Comparison of ENCODE assay signal across 8 cellular contexts in the genomic region with DNA sequence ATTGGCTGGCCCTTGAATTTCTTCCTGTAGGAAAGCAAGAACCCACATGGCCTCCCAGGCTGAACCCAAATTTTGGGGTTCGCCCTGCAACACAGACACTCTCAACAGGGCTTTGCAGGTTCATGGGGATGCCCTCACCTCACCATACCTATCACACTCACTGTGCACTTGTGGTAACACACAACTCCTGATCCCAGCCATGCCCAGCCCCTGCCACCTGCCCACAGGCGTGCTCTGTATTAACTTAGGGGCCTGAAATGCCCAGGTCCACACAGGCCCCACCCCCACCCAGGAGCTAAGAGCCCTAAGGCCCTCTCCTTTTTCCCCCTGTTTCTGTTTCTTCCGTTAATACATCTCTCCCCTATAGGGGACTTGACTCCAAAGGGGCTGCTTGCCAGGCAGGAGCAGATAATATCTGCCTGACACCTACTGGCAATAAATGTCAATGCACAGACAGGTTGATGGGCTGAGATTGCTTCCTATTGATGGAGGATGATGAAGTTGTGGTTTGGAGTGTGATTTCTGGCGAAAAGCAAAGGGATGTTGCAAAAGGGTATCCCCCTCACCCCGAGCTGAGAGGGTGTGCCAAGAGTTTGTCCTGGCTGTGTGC.
DNase-seq lines count a peak whose midpoint lies in the region; ATAC-seq lines count a peak whose summit lies in the region.

No MANE protein-coding gene starts in this region.

- H3K4me1 Mint-ChIP-seq in activated CD4-positive, alpha-beta T cell treated with anti-CD3 and anti-CD28 coated beads, Interleukin-2, amount 10 ng/mL, durations not matched to agents 24 days and 14 days = no peaks in the 10 kb centered on the region
- no peaks in the 10 kb centered on the region for H3K4me1 Mint-ChIP-seq in stimulated activated naive B cell treated with anti-CD40 and anti-IgM and Interleukin-4, amounts not matched to agents 10 μg/mL and 1 μg/mL and 100 μg/mL, for 72 hours

- DNase-seq in activated CD4-positive, alpha-beta T cell treated with anti-CD3 and anti-CD28 coated beads, Interleukin-2, amount 10 ng/mL, durations not matched to agents 24 days and 14 days = peak; percentile 50
- no peak for DNase-seq in activated CD4-positive, alpha-beta T cell treated with anti-CD3 and anti-CD28 coated beads for 4 hours
- DNase-seq in NCI-H2171 treated with DMSO at 0.1 percent for 48 hours (lab: John Stamatoyannopoulos, UW) (peak; percentile 59), head of caudate nucleus (peak in 35 of 42 donors; percentile 12 to 80 (median 55)), Kasumi-1 (lab: John Stamatoyannopoulos, UW) (no peak)
- DNase-seq in stimulated activated naive B cell treated with anti-CD40 and anti-IgM and Interleukin-4, amounts not matched to agents 10 μg/mL and 1 μg/mL and 100 μg/mL, for 72 hours = no peak

- ATAC-seq in stimulated activated naive B cell treated with anti-CD40 and anti-IgM and Interleukin-4, amounts not matched to agents 10 μg/mL and 1 μg/mL and 100 μg/mL, for 72 hours (replicated peaks) = peak; percentile 55 to 61
- ATAC-seq in HG03342 (IDR thresholded peaks at IDR 0.05; ENCODE audit: unreplicated experiment) = no peak
- no peak for ATAC-seq in GM19463 (IDR thresholded peaks at IDR 0.05; ENCODE audit: unreplicated experiment)

- H3K27ac Mint-ChIP-seq in activated CD4-positive, alpha-beta T cell treated with anti-CD3 and anti-CD28 coated beads, Interleukin-2, amount 10 ng/mL, durations not matched to agents 24 days and 14 days = no peak overlapping the region
- no peak overlapping the region for H3K27ac Mint-ChIP-seq in stimulated activated naive B cell treated with anti-CD40 and anti-IgM and Interleukin-4, amounts not matched to agents 10 μg/mL and 1 μg/mL and 100 μg/mL, for 72 hours

- H3K27me3 Mint-ChIP-seq in activated CD4-positive, alpha-beta T cell treated with anti-CD3 and anti-CD28 coated beads, Interleukin-2, amount 10 ng/mL, durations not matched to agents 24 days and 14 days = no peaks in the 10 kb centered on the region
- peaks cover 10 to 14% of the 10 kb centered on the region in 2 donors for H3K27me3 Mint-ChIP-seq in stimulated activated naive B cell treated with anti-CD40 and anti-IgM and Interleukin-4, amounts not matched to agents 10 μg/mL and 1 μg/mL and 100 μg/mL, for 72 hours

- H3K4me3 Mint-ChIP-seq in activated CD4-positive, alpha-beta T cell treated with anti-CD3 and anti-CD28 coated beads, Interleukin-2, amount 10 ng/mL, durations not matched to agents 24 days and 14 days = no peak overlapping the region
- H3K4me3 Mint-ChIP-seq in stimulated activated naive B cell treated with anti-CD40 and anti-IgM and Interleukin-4, amounts not matched to agents 10 μg/mL and 1 μg/mL and 100 μg/mL, for 72 hours = no peak overlapping the region

- intact Hi-C loops in activated CD4-positive, alpha-beta T cell treated with anti-CD3 and anti-CD28 coated beads, Interleukin-2, amount 10 ng/mL, durations not matched to agents 24 days and 14 days (cut with micrococcal nuclease) = no loop called here
- intact Hi-C loops in head of caudate nucleus (cut with DNase I) = loop anchor here (2.0 kb wide), 1 partner anchor 173 kb away; no protein-coding TSS in a partner anchor

- no peaks in the 10 kb centered on the region for H3K36me3 Mint-ChIP-seq in activated CD4-positive, alpha-beta T cell treated with anti-CD3 and anti-CD28 coated beads, Interleukin-2, amount 10 ng/mL, durations not matched to agents 24 days and 14 days (ENCODE audit: low read depth)
- no peaks in the 10 kb centered on the region for H3K36me3 Mint-ChIP-seq in stimulated activated naive B cell treated with anti-CD40 and anti-IgM and Interleukin-4, amounts not matched to agents 10 μg/mL and 1 μg/mL and 100 μg/mL, for 72 hours

- no peaks in the 10 kb centered on the region for H3K9me3 Mint-ChIP-seq in activated CD4-positive, alpha-beta T cell treated with anti-CD3 and anti-CD28 coated beads, Interleukin-2, amount 10 ng/mL, durations not matched to agents 24 days and 14 days
- peaks cover 0 to 4% of the 10 kb centered on the region in 2 donors for H3K9me3 Mint-ChIP-seq in stimulated activated naive B cell treated with anti-CD40 and anti-IgM and Interleukin-4, amounts not matched to agents 10 μg/mL and 1 μg/mL and 100 μg/mL, for 72 hours

Comparison
In these comparisons a context has a peak if more than half of its experiments do, and no peak if none do; other contexts are left out.
1. DNase-seq: peak in activated CD4-positive, alpha-beta T cell treated with anti-CD3 and anti-CD28 coated beads, Interleukin-2, amount 10 ng/mL, durations not matched to agents 24 days and 14 days (single experiment), NCI-H2171 treated with DMSO at 0.1 percent for 48 hours (single experiment) and head of caudate nucleus (35 of 42); none in activated CD4-positive, alpha-beta T cell treated with anti-CD3 and anti-CD28 coated beads for 4 hours (0 of 2), stimulated activated naive B cell treated with anti-CD40 and anti-IgM and Interleukin-4, amounts not matched to agents 10 μg/mL and 1 μg/mL and 100 μg/mL, for 72 hours (single experiment) and Kasumi-1 (0 of 2).
2. ATAC-seq: peak in stimulated activated naive B cell treated with anti-CD40 and anti-IgM and Interleukin-4, amounts not matched to agents 10 μg/mL and 1 μg/mL and 100 μg/mL, for 72 hours (2 of 2); none in HG03342 (single experiment) and GM19463 (single experiment).